ENCODE assay signal across 8 cellular contexts in the genomic region with DNA sequence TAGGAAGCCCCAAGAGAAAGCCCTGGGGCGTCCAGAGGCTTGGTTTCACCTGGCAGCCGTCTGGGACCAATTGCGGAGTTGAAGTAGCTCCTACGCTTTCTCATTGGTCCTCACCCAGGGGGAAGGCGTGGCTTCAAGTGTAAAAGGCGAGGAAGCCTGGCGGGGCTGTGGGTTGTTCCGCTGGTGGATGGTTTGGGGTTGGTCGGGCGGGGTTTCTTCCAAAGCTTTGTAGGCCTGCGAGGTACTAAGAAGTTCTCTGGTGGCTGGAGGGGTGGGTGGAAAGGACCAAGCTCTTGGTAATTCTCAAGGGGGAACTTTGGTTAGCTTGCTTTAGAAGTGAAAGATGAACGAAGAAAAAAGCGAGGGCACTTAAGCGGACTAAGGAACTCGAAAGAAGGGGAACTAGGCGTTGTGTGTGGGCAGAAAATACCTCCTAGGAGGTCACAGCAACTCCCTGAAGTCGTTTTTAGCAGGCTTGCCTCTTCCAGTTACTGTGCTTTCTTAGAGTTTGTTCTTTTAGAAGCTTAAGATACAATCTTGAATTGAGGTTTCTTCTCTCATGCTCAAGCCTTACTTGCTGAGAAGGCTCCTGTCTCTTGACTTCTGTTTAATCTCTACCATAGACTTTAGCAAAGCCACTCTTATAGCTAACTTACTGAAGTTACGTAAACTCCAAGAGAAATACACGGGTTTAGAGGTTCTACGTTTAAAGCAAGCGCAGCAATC. TPM values are rescaled to one million over a fixed set of nuclear protein-coding genes. Genes with fewer than 3 reads are reported as not detected.
DNase-seq lines count a peak whose midpoint lies in the region; ATAC-seq, FAIRE-seq and TF ChIP-seq lines count a peak whose summit lies in the region.

No MANE protein-coding gene starts in this region.

- H2BK20ac ChIP-seq in H1 (ENCODE audit: low read length), result no peak overlapping the region

- TF ChIP-seq RAD21 in H1 (IDR thresholded peaks at IDR 0.05 in 1 of 2, conservative IDR thresholded peaks at IDR 0.05 in 1 of 2; ENCODE audit: low read depth in 2 of 2, low read length in 2 of 2), result no peak

- H4K91ac ChIP-seq in H1 (replicated peaks; ENCODE audit: insufficient read length, low read length), result no peak overlapping the region

- H3K27ac ChIP-seq in H1 (ENCODE audit: low read depth, low read length), result no peak overlapping the region

- H3K4me1 ChIP-seq in H1 (replicated peaks in 1 of 4; ENCODE audit: control insufficient read depth in 3 of 4, insufficient read depth in 4 of 4, low read length in 3 of 4) (peaks cover 0 to 4% (median 0%) of the 10 kb centered on the region in 4 experiments; a peak in 1 of 7 replicates), HAP-1 (no peaks in the 10 kb centered on the region)

- H2BK15ac ChIP-seq in H1 (ENCODE audit: low read length), result no peak overlapping the region

- no peak overlapping the region for H3K14ac ChIP-seq in H1 (ENCODE audit: insufficient read length)

- no peak overlapping the region for H4K5ac ChIP-seq in H1 (ENCODE audit: insufficient read length, low read depth, low read length)

- CTCF ChIA-PET in H1 (lab: Charles Lee; ENCODE audit: partially characterized antibody), result interaction anchor here (0.6 to 20.9 kb wide), 8 partner anchors 9 to 367 kb away, joined by 3 to 258 read pairs (median 4); no protein-coding TSS in a partner anchor

- no peak for TF ChIP-seq EP300 in H1 (IDR thresholded peaks at IDR 0.05; ENCODE audit: borderline replicate concordance in 1 of 2, low read depth in 2 of 2, low read length in 2 of 2)

- no peaks in the 10 kb centered on the region for H3K36me3 ChIP-seq in H1 (ENCODE audit: control insufficient read depth in 2 of 4, insufficient read depth in 4 of 4, low read length in 3 of 4)
- H3K36me3 ChIP-seq in HAP-1 (replicated peaks), result no peaks in the 10 kb centered on the region

- ATAC-seq in GM19328 (IDR thresholded peaks at IDR 0.05; ENCODE audit: unreplicated experiment) (peak; percentile 92), HG03378 (IDR thresholded peaks at IDR 0.05; ENCODE audit: unreplicated experiment) (peak; percentile 89)

- H3K27me3 ChIP-seq in H1 (replicated peaks in 1 of 4; ENCODE audit: control insufficient read depth in 3 of 4, extremely low read depth in 1 of 4, insufficient read depth in 3 of 4, low read length in 3 of 4) (peaks cover 0 to 6% (median 1%) of the 10 kb centered on the region in 4 experiments; a peak in 3 of 7 replicates), HAP-1 (ENCODE audit: low read depth) (peaks cover 7% of the 10 kb centered on the region; the same call in 1 of the 2 replicates)

- H2AFZ ChIP-seq in H1 (ENCODE audit: low read length), result peak overlapping the region; percentile 90

- peak overlapping the region in 1 of 4 experiments; percentile 37; a peak in 1 of 8 replicates for H3K4me3 ChIP-seq in H1 (ENCODE audit: extremely low read depth in 1 of 4, insufficient read depth in 2 of 4, low read depth in 3 of 4, low read length in 4 of 4)
- H3K4me3 ChIP-seq in HAP-1, result no peak overlapping the region

- in situ Hi-C loops in HAP-1 (cut with MboI; ENCODE audit: low sequenced_read_pairs), result no loop called here

- H3K4me2 ChIP-seq in H1 (ENCODE audit: insufficient read depth in 1 of 2, low read depth in 2 of 2, low read length in 2 of 2), result peak overlapping the region; percentile 20 to 56; a peak in 3 of 4 replicates

- H3K79me1 ChIP-seq in H1 (ENCODE audit: low read depth, low read length), result no peaks in the 10 kb centered on the region

- peak; percentile 24 for FAIRE-seq in H1 (lab: Jason Lieb, UNC)

- H3K56ac ChIP-seq in H1 (replicated peaks; ENCODE audit: insufficient read length, low read depth, low read length), result no peak overlapping the region

- H2BK5ac ChIP-seq in H1 (ENCODE audit: low read depth, low read length), result no peak overlapping the region

- H4K20me1 ChIP-seq in H1 (replicated peaks in 1 of 2; ENCODE audit: control insufficient read depth in 1 of 2, insufficient read depth in 2 of 2, low read length in 2 of 2), result no peaks in the 10 kb centered on the region

- no peak overlapping the region for H3K4ac ChIP-seq in H1 (replicated peaks; ENCODE audit: insufficient read length, low read depth, low read length)

- no peak overlapping the region for H2AK5ac ChIP-seq in H1 (ENCODE audit: low read depth, low read length)

- no peak for TF ChIP-seq POLR2A in H1 (IDR thresholded peaks at IDR 0.05; ENCODE audit: control extremely low read depth in 1 of 2, low read depth in 2 of 2, low read length in 2 of 2)

- 47% methylated on average over 21 of the region's 21 CpGs; no CpG with 5 or more reads in 1 of the 2 experiments for WGBS in H1 (ENCODE audit: extremely low coverage in 1 of 2, insufficient coverage in 1 of 2, insufficient read length in 1 of 2, insufficient replicate concordance in 2 of 2, low coverage in 1 of 2, low lambda C conversion rate in 2 of 2, missing lambda C conversion rate in 1 of 2), 2 experiments

- H2BK120ac ChIP-seq in H1 (replicated peaks; ENCODE audit: low read depth, low read length), result no peak overlapping the region

- DNase-seq in activated CD4-positive, alpha-beta T cell treated with anti-CD3 and anti-CD28 coated beads for 24 hours (ENCODE audit: low read depth in 2 of 2), result peak; percentile 57 to 59
- DNase-seq in H1 (ENCODE audit: low read depth in 1 of 2, low spot score in 2 of 2) (peak in 1 of 2 experiments; percentile 80), NCI-H69 (lab: John Stamatoyannopoulos, UW) (no peak), HAP-1 (ENCODE audit: low spot score in 2 of 2) (no peak), NCI-H146 (lab: John Stamatoyannopoulos, UW) (no peak)
- peak; percentile 41 to 60 for DNase-seq in stimulated activated CD4-positive, alpha-beta T cell treated with anti-CD3 and anti-CD28 coated beads, Interleukin-12 subunit alpha, Interleukin-12 subunit beta, amount 100 ng/mL, for 24 hours (ENCODE audit: low read depth in 2 of 2)

- H3K23ac ChIP-seq in H1 (ENCODE audit: insufficient read length), result no peak overlapping the region

- H3K9me3 ChIP-seq in H1 (ENCODE audit: insufficient read depth in 2 of 2, low read depth in 1 of 2, low read length in 1 of 2), result no peaks in the 10 kb centered on the region
- H3K9me3 ChIP-seq in HAP-1, result no peaks in the 10 kb centered on the region

- H3K79me2 ChIP-seq in H1 (ENCODE audit: control insufficient read depth in 1 of 2, insufficient read depth in 2 of 2, low read length in 2 of 2), result no peaks in the 10 kb centered on the region

- POLR2A ChIA-PET in H1 (lab: Charles Lee; ENCODE audit: partially characterized antibody), result interaction anchor here (1.0 to 2.0 kb wide), 2 partner anchors 36 to 117 kb away, joined by 3 to 6 read pairs; partner anchors contain the start of gene CCNG2

- H3K9ac ChIP-seq in H1 (replicated peaks in 1 of 4; ENCODE audit: extremely low read depth in 1 of 4, low read depth in 3 of 4, low read length in 3 of 4), result no peak overlapping the region

- TF ChIP-seq CTCF in H1 (IDR thresholded peaks at IDR 0.05; ENCODE audit: control extremely low read depth in 1 of 3, insufficient read depth in 1 of 3, low read depth in 1 of 3, low read length in 3 of 3), result no peak

- H2BK12ac ChIP-seq in H1 (ENCODE audit: low read depth, low read length), result no peak overlapping the region

- no peaks in the 10 kb centered on the region for H3K23me2 ChIP-seq in H1 (ENCODE audit: low read depth, low read length)

- H3K18ac ChIP-seq in H1 (ENCODE audit: extremely low read depth, low read length), result no peak overlapping the region

- H4K8ac ChIP-seq in H1 (ENCODE audit: extremely low read depth, insufficient read depth, low read length), result no peak overlapping the region

TF ChIP-seq in H1, 55 proteins besides CTCF, POLR2A, EP300 and RAD21:
- no peak for TF ChIP-seq POLR2AphosphoS5 (IDR thresholded peaks at IDR 0.05; ENCODE audit: low read depth, low read length)
- 0 out of 2 replicates have a peak, but pooled peaks have one; percentile 39 for TF ChIP-seq TBP (IDR thresholded peaks at IDR 0.05; ENCODE audit: low read depth, low read length)
- TF ChIP-seq SP1 (IDR thresholded peaks at IDR 0.05; ENCODE audit: low read depth, low read length), result 0 out of 2 replicates have a peak, but pooled peaks have one; percentile 35
TF ChIP-seq in H1: peak in this region for 2.

RNA-seq across cellular contexts. Expression of gene CCNG2, which starts 36.7 kb away (rescaled TPM):
- 13.9 and 15.4 TPM in 2 replicates for total RNA-seq in H1 (2021; fragmentation: NEBNext Ultra II Directional; extraction: Animal tissue kit (Norgen Biotek cat#: 25700))
- 2.2 and 3.5 TPM in 2 replicates for polyA plus RNA-seq in H1 (2011; rRNA removed)
- polyA plus RNA-seq in H1 (2011; cell fraction: cytosol; rRNA removed), result 4.2 TPM
- 4.4 TPM for polyA plus RNA-seq in H1 (2011; cell fraction: nucleus; rRNA removed)
- polyA plus RNA-seq in H1 (2012, experiment 1 of 2), result 7.0 to 10.9 TPM (median 8.0 TPM) in 4 replicates
- 2.7 TPM for polyA plus RNA-seq in H1 (2012, experiment 2 of 2)
- 7.2 TPM for polyA plus RNA-seq in H1 (2013, experiment 1 of 2)
- polyA plus RNA-seq in H1 (2013, experiment 2 of 2), result 7.3 TPM
- 3.9 and 5.0 TPM in 2 replicates for polyA minus RNA-seq in H1 (2011; rRNA and poly(A)+ RNA removed)
- 4.8 TPM for polyA minus RNA-seq in H1 (2011; cell fraction: cytosol; rRNA and poly(A)+ RNA removed)
- 10.2 TPM for polyA minus RNA-seq in H1 (2011; cell fraction: nucleus; rRNA and poly(A)+ RNA removed)

Comparison
In these comparisons a context has a peak if more than half of its experiments do, and no peak if none do; other contexts are left out.
1. DNase-seq: peak in activated CD4-positive, alpha-beta T cell treated with anti-CD3 and anti-CD28 coated beads for 24 hours (2 of 2) and stimulated activated CD4-positive, alpha-beta T cell treated with anti-CD3 and anti-CD28 coated beads, Interleukin-12 subunit alpha, Interleukin-12 subunit beta, amount 100 ng/mL, for 24 hours (2 of 2); none in NCI-H69 (single experiment), HAP-1 (0 of 2) and NCI-H146 (single experiment).